In genomic region chr4:98260047-98260578, GRCh38 we compare ENCODE assay signal across 2 cellular contexts.
TF ChIP-seq lines count a peak whose summit lies in the region.

No MANE protein-coding gene starts in this region.

TF ChIP-seq in GM23338, 12 proteins besides CTCF, POLR2A, EP300 and RAD21:
- TF ChIP-seq EZH2phosphoT487 (IDR thresholded peaks at IDR 0.05; ENCODE audit: unreplicated experiment), result no peak
- TF ChIP-seq ETS1 (IDR thresholded peaks at IDR 0.05), result no peak
- no peak for TF ChIP-seq REST (IDR thresholded peaks at IDR 0.05; ENCODE audit: unreplicated experiment)
- no peak for TF ChIP-seq ZNF462 (CRISPR knock-in tag; IDR thresholded peaks at IDR 0.05)
- TF ChIP-seq CREB1 (CRISPR knock-in tag; IDR thresholded peaks at IDR 0.05; ENCODE audit: low read depth), result no peak
- no peak for TF ChIP-seq JUNB (IDR thresholded peaks at IDR 0.05; ENCODE audit: unreplicated experiment)
- TF ChIP-seq POLR2AphosphoS5 (IDR thresholded peaks at IDR 0.05; ENCODE audit: low read depth), result no peak
- no peak for TF ChIP-seq STAT1 (IDR thresholded peaks at IDR 0.05; ENCODE audit: unreplicated experiment)
- no peak for TF ChIP-seq NANOG (IDR thresholded peaks at IDR 0.05; ENCODE audit: borderline replicate concordance)
- TF ChIP-seq EZH2 (IDR thresholded peaks at IDR 0.05; ENCODE audit: low read depth, unreplicated experiment), result no peak
- no peak for TF ChIP-seq ZNF331 (CRISPR knock-in tag; IDR thresholded peaks at IDR 0.05; ENCODE audit: low read depth)
- TF ChIP-seq ZNF114 (CRISPR knock-in tag; IDR thresholded peaks at IDR 0.05), result no peak
TF ChIP-seq in GM23338: peak in this region for 0.

TF ChIP-seq in endothelial cell of umbilical vein, 7 proteins besides CTCF, POLR2A, EP300 and RAD21:
- no peak for TF ChIP-seq FOS (IDR thresholded peaks at IDR 0.05; ENCODE audit: borderline replicate concordance, insufficient read depth, low read length)
- no peak for TF ChIP-seq EZH2 (IDR thresholded peaks at IDR 0.05; ENCODE audit: borderline replicate concordance, low read depth, low read length, severe bottlenecking)
- TF ChIP-seq JUN (IDR thresholded peaks at IDR 0.05; ENCODE audit: borderline replicate concordance, insufficient read depth, insufficient read length, low read depth), result no peak
- TF ChIP-seq MYC (IDR thresholded peaks at IDR 0.05; ENCODE audit: low read depth, low read length), result no peak
- no peak for TF ChIP-seq GATA2 (IDR thresholded peaks at IDR 0.05; ENCODE audit: insufficient read depth, insufficient read length, low read depth, low read length)
- no peak for TF ChIP-seq MAX (IDR thresholded peaks at IDR 0.05; ENCODE audit: insufficient read depth, insufficient read length)
- no peak for TF ChIP-seq POLR2AphosphoS5 (IDR thresholded peaks at IDR 0.05; ENCODE audit: insufficient read depth, low read depth, low read length)
